Comparison of ENCODE assay signal across 9 cellular contexts in genomic region chr14:102849522-102850379, GRCh38.
DNase-seq lines count a peak whose midpoint lies in the region; TF ChIP-seq lines count a peak whose summit lies in the region.
"Had no signal": no experiment of that assay in that cellular context is flagged by ENCODE, and none has a peak within 500 bp of the region (broad histone marks: within the 10 kb centered on the region; RNA-seq: fewer than 3 reads in every experiment).

No MANE protein-coding gene starts in this region.

- H3K79me2 ChIP-seq in MM.1S (ENCODE audit: low read length): peaks cover 23% of the 10 kb centered on the region

- H3F3A ChIP-seq in MM.1S (ENCODE audit: insufficient read depth, low read length): no peaks in the 10 kb centered on the region

- TF ChIP-seq CTCF in spleen (IDR thresholded peaks at IDR 0.05 in 8 of 11, conservative IDR thresholded peaks at IDR 0.05 in 3 of 11): no peak
- TF ChIP-seq CTCF in MM.1S (IDR thresholded peaks at IDR 0.05; ENCODE audit: low read length): no peak

- TF ChIP-seq POLR2A in spleen (IDR thresholded peaks at IDR 0.05): no peak

- H3K27me3 ChIP-seq in spleen (replicated peaks in 1 of 7) (no peaks in the 10 kb centered on the region), MM.1S (replicated peaks; ENCODE audit: insufficient read depth, low read length) (no peaks in the 10 kb centered on the region)
- H3K27me3 ChIP-seq: BLaER1 treated with 17β-estradiol and CSF1 and Interleukin-3, amounts not matched to agents 10 nM and 100 nM had no signal

- H3K27ac ChIP-seq in SK-N-MC (peak overlapping the region; percentile 56; the same call in 1 of the 2 replicates), spleen (peak overlapping the region in 7 of 8 donors; percentile 8 to 59 (median 49)), MM.1S (ENCODE audit: low read length) (no peak overlapping the region)

- H3K9me3 ChIP-seq in SK-N-MC (ENCODE audit: low read depth, low read length) (peaks cover 8% of the 10 kb centered on the region; the same call in 1 of the 2 replicates), spleen (no peaks in the 10 kb centered on the region), MM.1S (replicated peaks; ENCODE audit: insufficient read depth, low read length) (no peaks in the 10 kb centered on the region)

- H3K36me3 ChIP-seq in SK-N-MC (ENCODE audit: insufficient read depth, low read length) (peaks cover 13% of the 10 kb centered on the region), spleen (peaks cover 0 to 16% (median 0%) of the 10 kb centered on the region in 6 donors), MM.1S (replicated peaks; ENCODE audit: insufficient read depth, low read length) (no peaks in the 10 kb centered on the region)

- H4K20me1 ChIP-seq in MM.1S (ENCODE audit: insufficient read depth, low read length): no peaks in the 10 kb centered on the region

- H3K4me2 ChIP-seq in MM.1S (ENCODE audit: low read depth, low read length): no peak overlapping the region

- no peaks in the 10 kb centered on the region for H3K9me2 ChIP-seq in MM.1S (replicated peaks; ENCODE audit: insufficient read depth, low read length)

- intact Hi-C loops in spleen (cut with DNase I; ENCODE audit: low total_unique reads): no loop called here

- 32 to 43% (median 34%) methylated on average over 6 of the region's 6 CpGs for whole genome bisulfite sequencing in spleen, 5 donors

- no peak overlapping the region for H2AFZ ChIP-seq in MM.1S (ENCODE audit: low read length)

- H3K4me3 ChIP-seq in SK-N-MC (no peak overlapping the region), spleen (no peak overlapping the region), MM.1S (ENCODE audit: low read length) (no peak overlapping the region)
- H3K4me3 ChIP-seq: BLaER1 treated with 17β-estradiol and CSF1 and Interleukin-3, amounts not matched to agents 10 nM and 100 nM had no signal

- DNase-seq in NCI-H82 (lab: John Stamatoyannopoulos, UW) (peak; percentile 64), NCI-H82 treated with DMSO at 0.1 percent for 48 hours (lab: John Stamatoyannopoulos, UW; ENCODE audit: unreplicated experiment) (no peak), SK-N-MC (ENCODE audit: low read depth, low spot score) (no peak), globus pallidus (ENCODE audit: low spot score) (peak; percentile 21), spleen (no peak), SW 1271 (lab: John Stamatoyannopoulos, UW) (no peak), MM.1S (no peak)
- no peak for DNase-seq in activated naive CD4-positive, alpha-beta T cell (lab: John Stamatoyannopoulos, UW)

- H3K9ac ChIP-seq in SK-N-MC (ENCODE audit: insufficient read length) (no peak overlapping the region), MM.1S (ENCODE audit: low read length) (no peak overlapping the region)

- H3K4me1 ChIP-seq in spleen (peaks cover 7 to 35% (median 17%) of the 10 kb centered on the region in 6 donors), MM.1S (ENCODE audit: low read length) (no peaks in the 10 kb centered on the region)

Comparison
In these comparisons a context has a peak if more than half of its experiments do, and no peak if none do; other contexts are left out.
1. DNase-seq: peak in NCI-H82 (single experiment) and globus pallidus (single experiment); none in NCI-H82 treated with DMSO at 0.1 percent for 48 hours (single experiment), SK-N-MC (single experiment), spleen (single experiment), SW 1271 (0 of 2), activated naive CD4-positive, alpha-beta T cell (0 of 4) and MM.1S (single experiment).